ENCODE assay signal across 2 cellular contexts in genomic region chr15:88877415-88877814, GRCh38.
TF ChIP-seq lines count a peak whose summit lies in the region.

No MANE protein-coding gene starts in this region.

TF ChIP-seq in IMR-90, 13 proteins besides CTCF, POLR2A, EP300 and RAD21:
- TF ChIP-seq SMC3 (IDR thresholded peaks at IDR 0.05; ENCODE audit: low read depth, low read length) (no peak), BHLHE40 (IDR thresholded peaks at IDR 0.05; ENCODE audit: low read depth, low read length) (no peak), MAZ (IDR thresholded peaks at IDR 0.05; ENCODE audit: borderline replicate concordance, low read depth, low read length) (no peak)

TF ChIP-seq in endothelial cell of umbilical vein, 7 proteins besides CTCF, POLR2A, EP300 and RAD21:
- TF ChIP-seq MYC (IDR thresholded peaks at IDR 0.05; ENCODE audit: low read depth, low read length) (no peak), JUN (IDR thresholded peaks at IDR 0.05; ENCODE audit: borderline replicate concordance, insufficient read depth, insufficient read length, low read depth) (no peak), POLR2AphosphoS5 (IDR thresholded peaks at IDR 0.05; ENCODE audit: insufficient read depth, low read depth, low read length) (no peak), GATA2 (IDR thresholded peaks at IDR 0.05; ENCODE audit: insufficient read depth, insufficient read length, low read depth, low read length) (no peak), EZH2 (IDR thresholded peaks at IDR 0.05; ENCODE audit: borderline replicate concordance, low read depth, low read length, severe bottlenecking) (no peak), FOS (IDR thresholded peaks at IDR 0.05; ENCODE audit: borderline replicate concordance, insufficient read depth, low read length) (no peak)
- TF ChIP-seq, protein P1, sequence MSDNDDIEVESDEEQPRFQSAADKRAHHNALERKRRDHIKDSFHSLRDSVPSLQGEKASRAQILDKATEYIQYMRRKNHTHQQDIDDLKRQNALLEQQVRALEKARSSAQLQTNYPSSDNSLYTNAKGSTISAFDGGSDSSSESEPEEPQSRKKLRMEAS (IDR thresholded peaks at IDR 0.05; ENCODE audit: insufficient read depth, insufficient read length), result no peak
TF ChIP-seq in endothelial cell of umbilical vein: peak in this region for 0.
